ENCODE assay signal across 9 cellular contexts in genomic region chr3:141570068-141570467, GRCh38.
"Had no signal": no experiment of that assay in that cellular context is flagged by ENCODE, and none has a peak within 500 bp of the region (broad histone marks: within the 10 kb centered on the region; RNA-seq: fewer than 3 reads in every experiment).

No MANE protein-coding gene starts in this region.

- FAIRE-seq: HepG2 had no signal

- H3K27ac ChIP-seq: GM23248, HL-60 had no signal

- H3K27me3 Mint-ChIP-seq: IgD-negative memory B cell had no signal

- DNase-seq: GM23248, GOT3, H7, HFFc6 had no signal

- H3K4me1 ChIP-seq: HAP-1 had no signal

- H3K4me3 ChIP-seq: GM23248, HAP-1 had no signal

- ATAC-seq: HCT116, HepG2 had no signal

- H3K9ac ChIP-seq: GM23248 had no signal

- H2AFZ ChIP-seq: GM23248 had no signal

- H3K9me3 ChIP-seq: HAP-1 had no signal

- H3K9me3 Mint-ChIP-seq: HFFc6, IgD-negative memory B cell had no signal

- H3K4me3 Mint-ChIP-seq: HFFc6, IgD-negative memory B cell had no signal

- H3K27ac Mint-ChIP-seq: HFFc6, IgD-negative memory B cell had no signal

- H3K36me3 Mint-ChIP-seq: IgD-negative memory B cell had no signal
